ENCODE assay signal across 1 cellular context in genomic region chr1:168574234-168574633, GRCh38.
TF ChIP-seq lines count a peak whose summit lies in the region.

No MANE protein-coding gene starts in this region.

TF ChIP-seq in H1, 55 proteins besides CTCF, POLR2A, EP300 and RAD21:
- TF ChIP-seq CEBPB (IDR thresholded peaks at IDR 0.05; ENCODE audit: low read depth, low read length) = peak; percentile 7; the same call in 1 of the 2 replicates
